Comparison of ENCODE assay signal across 14 cellular contexts in the genomic region with DNA sequence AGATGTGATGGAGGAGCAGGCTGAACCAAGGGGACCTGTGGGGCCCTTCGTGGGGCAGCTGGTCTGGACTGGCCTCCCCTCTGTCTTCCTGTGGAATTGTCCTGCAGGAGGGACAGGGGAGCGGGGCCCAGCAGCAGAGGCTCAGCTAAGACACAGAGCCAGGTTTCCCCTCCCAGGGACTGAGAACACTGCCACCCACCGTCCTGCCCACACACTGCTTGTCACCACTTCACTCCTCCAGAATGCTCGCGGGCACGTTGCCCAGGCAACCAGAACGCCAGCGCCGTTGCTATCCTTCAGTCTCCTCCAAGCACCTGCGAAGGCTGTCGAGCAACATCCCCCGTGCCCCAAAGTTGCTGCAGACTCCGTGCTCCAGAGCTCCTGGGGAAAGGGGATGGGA. TPM values are rescaled to one million over a fixed set of nuclear protein-coding genes. Genes with fewer than 3 reads are reported as not detected.
DNase-seq lines count a peak whose midpoint lies in the region; ATAC-seq and TF ChIP-seq lines count a peak whose summit lies in the region.
"Had no signal": no experiment of that assay in that cellular context is flagged by ENCODE, and none has a peak within 500 bp of the region (broad histone marks: within the 10 kb centered on the region; RNA-seq: fewer than 3 reads in every experiment).

No MANE protein-coding gene starts in this region.

- H3K36me3 ChIP-seq in mammary epithelial cell (ENCODE audit: insufficient read depth, low read length), result no peaks in the 10 kb centered on the region
- no peaks in the 10 kb centered on the region for H3K36me3 ChIP-seq in thyroid gland

- H2BK20ac ChIP-seq in H9 (ENCODE audit: low read depth, low read length, poor library complexity, severe bottlenecking), result no peak overlapping the region

- H4K20me1 ChIP-seq in mammary epithelial cell (ENCODE audit: insufficient read depth, low read length), result no peaks in the 10 kb centered on the region
- no peaks in the 10 kb centered on the region for H4K20me1 ChIP-seq in H9 (ENCODE audit: control insufficient read depth, insufficient read depth, insufficient read length)

- WGBS in mammary epithelial cell (ENCODE audit: low coverage, missing lambda C conversion rate), result 48% methylated on average over 13 of the region's 13 CpGs
- WGBS in thyroid gland, 2 donors, result 36 to 53% methylated on average over 3 to 13 of the region's 13 CpGs
- WGBS in H9 (ENCODE audit: extremely low coverage, insufficient read length, low lambda C conversion rate), result no CpG with 5 or more reads among the region's 13 CpGs

- H3K4me3 ChIP-seq in mammary epithelial cell (replicated peaks in 1 of 3; ENCODE audit: insufficient read depth in 1 of 3, low read depth in 2 of 3, low read length in 3 of 3) (no peak overlapping the region), thyroid gland (replicated peaks in 1 of 3) (no peak overlapping the region)

- no peak overlapping the region for H2AK5ac ChIP-seq in H9 (ENCODE audit: insufficient read length, low read length)

- H3K27ac ChIP-seq in mammary epithelial cell (ENCODE audit: insufficient read depth, low read depth, low read length) (no peak overlapping the region), thyroid gland (no peak overlapping the region), H9 (ENCODE audit: insufficient read length, low read depth, low read length) (no peak overlapping the region)

- dilution Hi-C loops in mammary epithelial cell (cut with HindIII; ENCODE audit: low sequenced_read_pairs), result no loop called here

- no peak overlapping the region for H4K5ac ChIP-seq in H9 (ENCODE audit: insufficient read length, low read depth, low read length)

- H3K4me2 ChIP-seq in mammary epithelial cell (ENCODE audit: insufficient read depth, low read depth, low read length) (no peak overlapping the region), H9 (ENCODE audit: insufficient read depth, insufficient read length, low read length) (no peak overlapping the region)

- no peaks in the 10 kb centered on the region for H3K36me3 Mint-ChIP-seq in MCF 10A (ENCODE audit: insufficient read depth, unreplicated experiment)
- no peaks in the 10 kb centered on the region; a peak in 2 of 7 replicates for H3K36me3 Mint-ChIP-seq in H9 (ENCODE audit: insufficient read depth in 1 of 3, low read depth in 3 of 3)
- H3K36me3 Mint-ChIP-seq: type B pancreatic cell had no signal

- no peak overlapping the region for H4K8ac ChIP-seq in H9 (replicated peaks; ENCODE audit: insufficient read length, low read depth, low read length)

- no peak for TF ChIP-seq POLR2A in thyroid gland (IDR thresholded peaks at IDR 0.05)

- no peak for ATAC-seq in HG02623 (IDR thresholded peaks at IDR 0.05; ENCODE audit: unreplicated experiment)

- intact Hi-C loops in MCF 10A (cut with micrococcal nuclease) (no loop called here), mammary epithelial cell (cut with micrococcal nuclease) (no loop called here), thyroid gland (cut with DNase I) (no loop called here)

- H3K27me3 Mint-ChIP-seq in MCF 10A (ENCODE audit: insufficient read depth, unreplicated experiment) (no peaks in the 10 kb centered on the region), H9 (ENCODE audit: low read depth) (peaks cover 8% of the 10 kb centered on the region)

- no peak overlapping the region for H2BK12ac ChIP-seq in H9 (ENCODE audit: insufficient read length, low read depth, low read length)

- no peak overlapping the region for H3K4ac ChIP-seq in H9 (ENCODE audit: low read depth, low read length)

- POLR2A ChIA-PET in MCF 10A (lab: Yijun Ruan, JAX), result no interaction called here

- H3K9me3 Mint-ChIP-seq in MCF 10A (ENCODE audit: unreplicated experiment) (peaks cover 7% of the 10 kb centered on the region), H9 (no peaks in the 10 kb centered on the region)
- H3K9me3 Mint-ChIP-seq: type B pancreatic cell had no signal

- no peak overlapping the region for H2BK120ac ChIP-seq in H9 (ENCODE audit: low read depth, low read length, poor library complexity, severe bottlenecking)

- no peak overlapping the region for H3K9ac ChIP-seq in mammary epithelial cell (ENCODE audit: insufficient read depth, low read length)
- H3K9ac ChIP-seq in H9 (ENCODE audit: extremely low read depth, insufficient read length, low read length), result no peak overlapping the region

- H3K4me1 ChIP-seq in mammary epithelial cell (ENCODE audit: insufficient read depth, low read length) (peaks cover 13% of the 10 kb centered on the region), thyroid gland (no peaks in the 10 kb centered on the region), H9 (ENCODE audit: insufficient read depth, low read length) (no peaks in the 10 kb centered on the region)

- no peak overlapping the region for H3K14ac ChIP-seq in H9 (ENCODE audit: insufficient read depth, low read length)

- no peak overlapping the region for H3K18ac ChIP-seq in H9 (ENCODE audit: insufficient read length, low read depth, low read length)

- no peak overlapping the region for H3K56ac ChIP-seq in H9 (ENCODE audit: insufficient read length, low read depth, low read length)

- no peaks in the 10 kb centered on the region for H3K23me2 ChIP-seq in H9 (ENCODE audit: insufficient read length, low read depth, low read length, poor library complexity, severe bottlenecking)

- H3K4me3 Mint-ChIP-seq in MCF 10A (ENCODE audit: unreplicated experiment) (no peak overlapping the region), H9 (no peak overlapping the region)
- H3K4me3 Mint-ChIP-seq: type B pancreatic cell had no signal

- no peak overlapping the region for H2BK5ac ChIP-seq in H9 (ENCODE audit: insufficient read length, low read length)

- BruUV-seq in MCF 10A (replicated peaks; lab: Mats Ljungman, UMichigan), result no TSS peak
- BruUV-seq in mammary epithelial cell (replicated peaks; lab: Mats Ljungman, UMichigan), result no TSS peak

- no peaks in the 10 kb centered on the region for H3K27me3 ChIP-seq in mammary epithelial cell (ENCODE audit: insufficient read depth, low read length)
- H3K27me3 ChIP-seq in thyroid gland, result no peaks in the 10 kb centered on the region
- no peaks in the 10 kb centered on the region for H3K27me3 ChIP-seq in H9 (ENCODE audit: insufficient read depth, low read length)

- H4K91ac ChIP-seq in H9 (ENCODE audit: insufficient read length, low read depth, low read length), result no peak overlapping the region

- H2AFZ ChIP-seq in mammary epithelial cell (ENCODE audit: low read depth, low read length), result no peak overlapping the region
- no peak overlapping the region for H2AFZ ChIP-seq in H9 (ENCODE audit: low read length)

- H3K9me3 ChIP-seq in mammary epithelial cell (replicated peaks; ENCODE audit: insufficient read depth, low read length), result no peaks in the 10 kb centered on the region
- H3K9me3 ChIP-seq in thyroid gland, result no peaks in the 10 kb centered on the region
- no peaks in the 10 kb centered on the region for H3K9me3 ChIP-seq in H9 (ENCODE audit: control insufficient read depth, low read depth, low read length)

- no peak overlapping the region for H3T11ph ChIP-seq in H9 (ENCODE audit: low read length)

- no peak for TF ChIP-seq CTCF in MCF 10A (IDR thresholded peaks at IDR 0.05; ENCODE audit: unreplicated experiment)
- TF ChIP-seq CTCF in mammary epithelial cell (conservative IDR thresholded peaks at IDR 0.05 in 1 of 2, IDR thresholded peaks at IDR 0.05 in 1 of 2; ENCODE audit: extremely low read depth in 1 of 2, insufficient read depth in 1 of 2, low read depth in 1 of 2, low read length in 2 of 2), result peak in 1 of 2 donors; percentile 13
- TF ChIP-seq CTCF in thyroid gland (IDR thresholded peaks at IDR 0.05), result no peak
- TF ChIP-seq CTCF in H9 (conservative IDR thresholded peaks at IDR 0.05), result no peak

- H3K27ac Mint-ChIP-seq in MCF 10A (ENCODE audit: low read depth, unreplicated experiment) (no peak overlapping the region), H9 (0 out of 7 replicates have a peak overlapping the region, but pooled peaks of 1 of the 3 experiments have one; percentile 63)
- H3K27ac Mint-ChIP-seq: type B pancreatic cell had no signal

- CTCF ChIA-PET in MCF 10A (lab: Yijun Ruan, JAX), result no interaction called here
- CTCF ChIA-PET in mammary epithelial cell (lab: Charles Lee; ENCODE audit: low non-redundant PET), result no interaction called here

- no peak overlapping the region for H2BK15ac ChIP-seq in H9 (ENCODE audit: low read depth, low read length)

- peaks cover 6% of the 10 kb centered on the region for H3K79me2 ChIP-seq in mammary epithelial cell (ENCODE audit: insufficient read depth, low read length)
- H3K79me2 ChIP-seq in H9 (ENCODE audit: insufficient read depth, low read length), result no peaks in the 10 kb centered on the region

- no peaks in the 10 kb centered on the region for H3K79me1 ChIP-seq in H9 (ENCODE audit: insufficient read depth, low read depth, low read length, poor library complexity, severe bottlenecking)

- in situ Hi-C loops in mammary epithelial cell (cut with MboI; ENCODE audit: low sequenced_read_pairs in 2 of 2), result no loop called here

- peak; percentile 22 for DNase-seq in MCF 10A (ENCODE audit: unreplicated experiment)
- DNase-seq in mammary epithelial cell, result no peak
- DNase-seq in NCI-H69 (lab: John Stamatoyannopoulos, UW), result peak; percentile 0
- peak in 49 of 51 donors; percentile 6 to 88 (median 60) for DNase-seq in hypothalamus (lab: John Stamatoyannopoulos, UW)
- DNase-seq in thyroid gland, result peak; percentile 52 to 56
- no peak for DNase-seq in H9
- DNase-seq in activated CD4-positive, alpha-beta T cell treated with anti-CD3 and anti-CD28 coated beads for 48 hours, result no peak
- DNase-seq: ACHN; activated T-cell treated with anti-CD3 and anti-CD28 coated beads, Interleukin-2, amount 50 U/mL, for 48 hours; aorta; dermis blood vessel endothelial cell; NCI-H1092 treated with DMSO at 0.1 percent for 48 hours had no signal

- no peak overlapping the region for H3K23ac ChIP-seq in H9 (ENCODE audit: insufficient read length, low read depth, low read length)

- H3K4me1 Mint-ChIP-seq in MCF 10A (ENCODE audit: insufficient read depth, unreplicated experiment) (no peaks in the 10 kb centered on the region), H9 (peaks cover 17 to 27% of the 10 kb centered on the region in 2 experiments)

RNA-seq across cellular contexts. Expression of a gene that starts 46.4 kb away (rescaled TPM):
- total RNA-seq in MCF 10A (2022) (not detected in 2 replicates), mammary epithelial cell (1 to 10 TPM; 5.0 to 7.4 TPM), thyroid gland (1 to 10 TPM in 2 of 4 donors, under 1 TPM in 2; 0.22 to 1.6 (median 0.81) TPM), H9 (2021) (6.6 and 8.6 TPM in 2 replicates)
- 3.0 TPM for polyA plus RNA-seq in mammary epithelial cell
- polyA minus RNA-seq in mammary epithelial cell, result 7.5 TPM
- polyA plus RNA-seq: aorta had no signal

Comparison
In these comparisons a context has a peak if more than half of its experiments do, and no peak if none do; other contexts are left out.
1. DNase-seq: peak in MCF 10A (single experiment), NCI-H69 (single experiment), hypothalamus (49 of 51) and thyroid gland (2 of 2); none in mammary epithelial cell (single experiment), H9 (single experiment) and activated CD4-positive, alpha-beta T cell treated with anti-CD3 and anti-CD28 coated beads for 48 hours (single experiment).